18 cellular contexts compared by ENCODE assay signal in the genomic region with DNA sequence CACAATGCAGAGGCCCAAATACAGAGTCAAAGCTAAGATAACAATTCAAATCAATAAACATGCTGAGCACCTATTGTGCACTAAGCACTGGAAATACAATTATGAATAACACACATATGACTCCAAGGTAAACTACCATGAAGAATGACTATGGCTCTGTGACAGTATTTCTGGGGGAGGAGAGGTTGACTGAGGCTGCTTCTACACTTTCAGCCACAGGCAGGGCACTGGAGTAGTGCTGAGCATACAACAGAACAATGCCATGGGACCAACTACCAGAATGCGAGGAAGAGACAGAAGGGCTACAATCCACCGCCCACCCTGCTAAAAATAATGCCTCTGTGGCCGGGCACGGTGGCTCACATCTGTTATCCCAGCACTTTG. TPM values are rescaled to one million over a fixed set of nuclear protein-coding genes. Genes with fewer than 3 reads are reported as not detected.
DNase-seq lines count a peak whose midpoint lies in the region; ATAC-seq and TF ChIP-seq lines count a peak whose summit lies in the region.
"Had no signal": no experiment of that assay in that cellular context is flagged by ENCODE, and none has a peak within 500 bp of the region (broad histone marks: within the 10 kb centered on the region; RNA-seq: fewer than 3 reads in every experiment).

No MANE protein-coding gene starts in this region.

- no peaks in the 10 kb centered on the region for H3K36me3 Mint-ChIP-seq in activated CD4-positive, alpha-beta T cell treated with anti-CD3 and anti-CD28 coated beads for 36 hours (ENCODE audit: low read depth)
- no peaks in the 10 kb centered on the region for H3K36me3 Mint-ChIP-seq in activated CD4-positive, alpha-beta T cell treated with anti-CD3 and anti-CD28 coated beads, Interleukin-2, amount 10 ng/mL, durations not matched to agents 24 days and 14 days (ENCODE audit: low read depth)

- no peak overlapping the region for H4K5ac ChIP-seq in IMR-90 (ENCODE audit: low read depth, low read length)

- intact Hi-C loops in activated CD4-positive, alpha-beta T cell treated with anti-CD3 and anti-CD28 coated beads for 36 hours (cut with DNase I, micrococcal nuclease): no loop called here
- intact Hi-C loops in activated CD4-positive, alpha-beta T cell treated with anti-CD3 and anti-CD28 coated beads, Interleukin-2, amount 10 ng/mL, durations not matched to agents 24 days and 14 days (cut with micrococcal nuclease): no loop called here
- intact Hi-C loops in IMR-90 (cut with micrococcal nuclease) (no loop called here), adrenal gland (cut with DNase I) (no loop called here)

- BruUV-seq in IMR-90 (replicated peaks; lab: Mats Ljungman, UMichigan): no TSS peak

- no peak overlapping the region for H3K27ac Mint-ChIP-seq in activated CD4-positive, alpha-beta T cell treated with anti-CD3 and anti-CD28 coated beads for 36 hours
- no peak overlapping the region for H3K27ac Mint-ChIP-seq in activated CD4-positive, alpha-beta T cell treated with anti-CD3 and anti-CD28 coated beads, Interleukin-2, amount 10 ng/mL, durations not matched to agents 24 days and 14 days

- H3K4me3 Mint-ChIP-seq in activated CD4-positive, alpha-beta T cell treated with anti-CD3 and anti-CD28 coated beads for 36 hours: no peak overlapping the region
- no peak overlapping the region for H3K4me3 Mint-ChIP-seq in activated CD4-positive, alpha-beta T cell treated with anti-CD3 and anti-CD28 coated beads, Interleukin-2, amount 10 ng/mL, durations not matched to agents 24 days and 14 days
- H3K4me3 Mint-ChIP-seq: CD14-positive monocyte had no signal

- no peak overlapping the region for H3K14ac ChIP-seq in IMR-90 (replicated peaks; ENCODE audit: low read depth, low read length)

- H3K23ac ChIP-seq in IMR-90 (ENCODE audit: low read depth, low read length): no peak overlapping the region

- dilution Hi-C loops in IMR-90 (cut with HindIII; ENCODE audit: low sequenced_read_pairs, unreplicated experiment): no loop called here

- H3K4me3 ChIP-seq in IMR-90 (ENCODE audit: insufficient read depth, low read depth, low read length) (no peak overlapping the region), adrenal gland (no peak overlapping the region)
- H3K4me3 ChIP-seq: SK-N-MC had no signal

- TF ChIP-seq RAD21 in IMR-90 (IDR thresholded peaks at IDR 0.05; ENCODE audit: low read length): no peak

- H2BK20ac ChIP-seq in IMR-90 (ENCODE audit: low read depth, low read length): no peak overlapping the region

- H3K4ac ChIP-seq in IMR-90 (ENCODE audit: low read depth, low read length): no peak overlapping the region

- no peak for TF ChIP-seq POLR2A in IMR-90 (IDR thresholded peaks at IDR 0.05; ENCODE audit: low read depth, low read length)
- TF ChIP-seq POLR2A in adrenal gland (IDR thresholded peaks at IDR 0.05): no peak

- no peaks in the 10 kb centered on the region for H3K9me3 ChIP-seq in IMR-90 (ENCODE audit: control insufficient read depth, insufficient read depth, low read length)
- no peaks in the 10 kb centered on the region for H3K9me3 ChIP-seq in adrenal gland (replicated peaks in 1 of 3)

- WGBS in IMR-90 (ENCODE audit: extremely low coverage in 2 of 2, insufficient read length in 1 of 2), 2 experiments: 80% methylated on average over 1 of the region's 4 CpGs; no CpG with 5 or more reads in 1 of the 2 experiments
- 91 to 100% (median 94%) methylated on average over 4 of the region's 4 CpGs for WGBS in adrenal gland, 4 donors

- no peaks in the 10 kb centered on the region for H3K9me3 Mint-ChIP-seq in activated CD4-positive, alpha-beta T cell treated with anti-CD3 and anti-CD28 coated beads for 36 hours (ENCODE audit: low read depth)
- no peaks in the 10 kb centered on the region for H3K9me3 Mint-ChIP-seq in activated CD4-positive, alpha-beta T cell treated with anti-CD3 and anti-CD28 coated beads, Interleukin-2, amount 10 ng/mL, durations not matched to agents 24 days and 14 days

- CTCF ChIA-PET in activated CD4-positive, alpha-beta T cell treated with anti-CD3 and anti-CD28 coated beads for 36 hours (lab: Charles Lee): no interaction called here
- CTCF ChIA-PET in IMR-90 (lab: Yijun Ruan, JAX): no interaction called here

- no peak overlapping the region for H2AK9ac ChIP-seq in IMR-90 (replicated peaks; ENCODE audit: low read depth, low read length, poor library complexity)

- H3K4me2 ChIP-seq in IMR-90 (ENCODE audit: low read depth, low read length): no peak overlapping the region
- H3K4me2 ChIP-seq: KMS-11 had no signal

- in situ Hi-C loops in IMR-90 (cut with MboI; ENCODE audit: low sequenced_read_pairs): no loop called here

- no peak overlapping the region for H3K56ac ChIP-seq in IMR-90 (ENCODE audit: extremely low read depth, insufficient read depth, low read length)

- POLR2A ChIA-PET in activated CD4-positive, alpha-beta T cell treated with anti-CD3 and anti-CD28 coated beads for 36 hours (lab: Charles Lee): no interaction called here
- POLR2A ChIA-PET in IMR-90 (lab: Charles Lee; ENCODE audit: unreplicated experiment): no interaction called here

- H3K27me3 ChIP-seq in IMR-90 (ENCODE audit: control insufficient read depth, insufficient read depth, low read length): no peaks in the 10 kb centered on the region
- H3K27me3 ChIP-seq in adrenal gland: no peaks in the 10 kb centered on the region

- peaks cover 2% of the 10 kb centered on the region; the same call in 1 of the 2 replicates for H3K4me1 ChIP-seq in IMR-90 (ENCODE audit: control insufficient read depth, insufficient read depth, low read length)
- peaks cover 20 to 27% of the 10 kb centered on the region in 2 donors for H3K4me1 ChIP-seq in adrenal gland (replicated peaks in 1 of 2)

- H3K79me1 ChIP-seq in IMR-90 (ENCODE audit: low read depth in 1 of 2, low read length in 2 of 2): no peaks in the 10 kb centered on the region

- H2BK15ac ChIP-seq in IMR-90 (ENCODE audit: low read depth, low read length): no peak overlapping the region

- no peaks in the 10 kb centered on the region; the same call in 1 of the 2 replicates for H3K9me1 ChIP-seq in IMR-90 (ENCODE audit: insufficient read depth, low read length)

- TF ChIP-seq CTCF in IMR-90 (conservative IDR thresholded peaks at IDR 0.05; ENCODE audit: low read depth, low read length) (no peak), adrenal gland (IDR thresholded peaks at IDR 0.05) (no peak)

- H2BK120ac ChIP-seq in IMR-90 (ENCODE audit: low read depth, low read length): no peak overlapping the region

- H3K9ac ChIP-seq in IMR-90 (ENCODE audit: low read depth, low read length): no peak overlapping the region
- H3K9ac ChIP-seq: KMS-11 had no signal

- H4K20me1 ChIP-seq in IMR-90 (ENCODE audit: insufficient read depth, low read length): no peaks in the 10 kb centered on the region

- no peak overlapping the region for H3K18ac ChIP-seq in IMR-90 (ENCODE audit: low read depth, low read length)

- H3K36me3 ChIP-seq in IMR-90 (ENCODE audit: control insufficient read depth, insufficient read depth, low read length): no peaks in the 10 kb centered on the region
- no peaks in the 10 kb centered on the region for H3K36me3 ChIP-seq in adrenal gland (replicated peaks in 1 of 2)

- peak; percentile 60 for ATAC-seq in activated CD4-positive, alpha-beta T cell treated with anti-CD3 and anti-CD28 coated beads for 36 hours
- ATAC-seq in IMR-90 (ENCODE audit: low read depth) (no peak), HG03159 (IDR thresholded peaks at IDR 0.05; ENCODE audit: unreplicated experiment) (no peak)
- ATAC-seq: HepG2 had no signal

- DNase-seq in activated CD4-positive, alpha-beta T cell treated with anti-CD3 and anti-CD28 coated beads for 36 hours: no peak
- DNase-seq in activated CD4-positive, alpha-beta T cell treated with anti-CD3 and anti-CD28 coated beads, Interleukin-2, amount 10 ng/mL, durations not matched to agents 24 days and 14 days: no peak
- DNase-seq in COR-L47 (lab: John Stamatoyannopoulos, UW): peak; percentile 15
- no peak for DNase-seq in IMR-90
- DNase-seq in adrenal gland: no peak
- DNase-seq in DMS53 (lab: John Stamatoyannopoulos, UW): no peak
- no peak for DNase-seq in NCI-H1694 (lab: John Stamatoyannopoulos, UW)
- DNase-seq: 8988T, DMS 273 treated with DMSO at 0.1 percent for 48 hours, GDM1, NCI-H1048, NCI-H1436, NCI-H748 treated with DMSO at 0.1 percent for 48 hours had no signal

- H3K27me3 Mint-ChIP-seq in activated CD4-positive, alpha-beta T cell treated with anti-CD3 and anti-CD28 coated beads for 36 hours: no peaks in the 10 kb centered on the region
- H3K27me3 Mint-ChIP-seq in activated CD4-positive, alpha-beta T cell treated with anti-CD3 and anti-CD28 coated beads, Interleukin-2, amount 10 ng/mL, durations not matched to agents 24 days and 14 days: no peaks in the 10 kb centered on the region

- H2BK5ac ChIP-seq in IMR-90 (ENCODE audit: low read depth, low read length, poor library complexity, severe bottlenecking): no peak overlapping the region

- H4K8ac ChIP-seq in IMR-90 (ENCODE audit: low read depth in 2 of 2, low read length in 2 of 2): no peak overlapping the region

- no peaks in the 10 kb centered on the region for H3K4me1 Mint-ChIP-seq in activated CD4-positive, alpha-beta T cell treated with anti-CD3 and anti-CD28 coated beads for 36 hours
- peaks cover under 1% of the 10 kb centered on the region for H3K4me1 Mint-ChIP-seq in activated CD4-positive, alpha-beta T cell treated with anti-CD3 and anti-CD28 coated beads, Interleukin-2, amount 10 ng/mL, durations not matched to agents 24 days and 14 days

- no peak overlapping the region; the same call in 1 of the 2 replicates for H2AK5ac ChIP-seq in IMR-90 (ENCODE audit: low read depth, low read length)

- H2AFZ ChIP-seq in IMR-90 (replicated peaks; ENCODE audit: low read length, poor library complexity): peak overlapping the region; percentile 54

- no peak overlapping the region for H4K91ac ChIP-seq in IMR-90 (ENCODE audit: insufficient read depth, low read depth, low read length)

- no peak overlapping the region for H3K27ac ChIP-seq in IMR-90 (ENCODE audit: insufficient read depth, low read length)
- peak overlapping the region in 3 of 5 donors; percentile 68 to 83 (median 79) for H3K27ac ChIP-seq in adrenal gland
- H3K27ac ChIP-seq: KMS-11, SK-N-MC had no signal

RNA-seq across cellular contexts. Expression of gene TEC, which starts 13.7 kb away (rescaled TPM):
- 1 to 10 TPM; 3.5 to 4.3 TPM for total RNA-seq in activated CD4-positive, alpha-beta T cell treated with anti-CD3 and anti-CD28 coated beads for 36 hours
- 2.7 and 3.0 TPM in 2 replicates for total RNA-seq in activated CD4-positive, alpha-beta T cell treated with anti-CD3 and anti-CD28 coated beads, Interleukin-2, amount 10 ng/mL, durations not matched to agents 24 days and 14 days
- total RNA-seq in IMR-90 (2012; rRNA removed) (0.54 and 1.1 TPM in 2 replicates), adrenal gland (1 to 10 TPM; 2.2 to 8.0 (median 5.1) TPM)
- polyA plus RNA-seq in IMR-90 (2012; rRNA removed) (0.16 and 0.39 TPM in 2 replicates), adrenal gland (1 to 10 TPM; 1.7 to 4.7 (median 3.2) TPM)
- polyA plus RNA-seq in IMR-90 (2012; cell fraction: cytosol; rRNA removed): 0.03 and 0.04 TPM in 2 replicates
- polyA plus RNA-seq in IMR-90 (2012; cell fraction: nucleus; rRNA removed; ENCODE audit: low replicate concordance): 0.10 and 0.65 TPM in 2 replicates
